ENCODE assay signal across 42 cellular contexts in genomic region chrY:21585449-21585848, GRCh38. TPM values are rescaled to one million over a fixed set of nuclear protein-coding genes. Genes with fewer than 3 reads are reported as not detected.
"Had no signal": no experiment of that assay in that cellular context is flagged by ENCODE, and none has a peak within 500 bp of the region (broad histone marks: within the 10 kb centered on the region; RNA-seq: fewer than 3 reads in every experiment).

No MANE protein-coding gene starts in this region.

- H3K9me3 Mint-ChIP-seq: activated CD4-positive, alpha-beta memory T cell treated with anti-CD3 and anti-CD28 coated beads, Interleukin-2, amount 10 ng/mL, durations not matched to agents 7 days and 5 days; activated CD4-positive, alpha-beta T cell treated with anti-CD3 and anti-CD28 coated beads, Interleukin-2, amount 10 ng/mL, durations not matched to agents 7 days and 5 days; activated naive CD4-positive, alpha-beta T cell treated with anti-CD3 and anti-CD28 coated beads, Interleukin-2, amount 10 ng/mL, durations not matched to agents 7 days and 5 days; activated naive CD4-positive, alpha-beta T cell treated with anti-CD3 and anti-CD28 coated beads, Interleukin-2, amount 50 U/mL, for 72 hours; activated naive CD8-positive, alpha-beta T cell treated with anti-CD3 and anti-CD28 coated beads for 36 hours; activated T-cell treated with anti-CD3 and anti-CD28 coated beads, Interleukin-2, amount 50 U/mL, for 4 hours; activated T-cell treated with anti-CD3 and anti-CD28 coated beads, Interleukin-2, amount 50 U/mL, for 72 hours; activated T-helper 1 cell treated with anti-CD3 and anti-CD28 coated beads, Interleukin-12 subunit alpha, Interleukin-12 subunit beta, Interleukin-2, Interleukin-4 antibody, amounts not matched to agents 30 ng/mL and 10 ng/mL and 1 ng/mL, durations not matched to agents 14 hours and 24 hours and 36 hours; activated T-helper 17 cell treated with anti-CD3 and anti-CD28 coated beads, Interleukin-2, amount 50 U/mL, for 72 hours; central memory CD8-positive, alpha-beta T cell; T-helper 1 cell treated with Interleukin-12 subunit alpha and Interleukin-12 subunit beta and Interleukin-4 antibody, amounts not matched to agents 30 μg/mL and 1 μg/mL, for 36 hours; T-helper 2 cell treated with Interferon-gamma antibody and Interleukin-4, amounts not matched to agents 5 μg/mL and 100 μg/mL, for 36 hours had no signal

- H3K36me3 Mint-ChIP-seq: activated naive CD4-positive, alpha-beta T cell treated with anti-CD3 and anti-CD28 coated beads, Interleukin-2, amount 10 ng/mL, durations not matched to agents 7 days and 5 days; activated naive CD4-positive, alpha-beta T cell treated with anti-CD3 and anti-CD28 coated beads, Interleukin-2, amount 50 U/mL, for 72 hours; activated naive CD8-positive, alpha-beta T cell treated with anti-CD3 and anti-CD28 coated beads for 36 hours had no signal

- DNase-seq: activated CD4-positive, alpha-beta memory T cell treated with anti-CD3 and anti-CD28 coated beads, Interleukin-2, amount 10 ng/mL, durations not matched to agents 7 days and 5 days; activated CD4-positive, alpha-beta T cell treated with anti-CD3 and anti-CD28 coated beads for 1 hour; activated CD4-positive, alpha-beta T cell treated with anti-CD3 and anti-CD28 coated beads for 36 hours; activated CD4-positive, alpha-beta T cell treated with anti-CD3 and anti-CD28 coated beads for 48 hours; activated CD4-positive, alpha-beta T cell treated with anti-CD3 and anti-CD28 coated beads, Interleukin-2, amount 10 ng/mL, durations not matched to agents 7 days and 5 days; activated CD4-positive, alpha-beta T cell treated with anti-CD3 and anti-CD28 coated beads, Interleukin-2, amount 50 U/mL, for 48 hours; activated CD4-positive, CD25-positive, alpha-beta regulatory T cell; activated CD8-positive, alpha-beta memory T cell treated with anti-CD3 and anti-CD28 coated beads for 24 hours; activated CD8-positive, alpha-beta memory T cell treated with anti-CD3 and anti-CD28 coated beads, Interleukin-2, amount 50 U/mL, for 4 hours; activated CD8-positive, alpha-beta T cell treated with anti-CD3 and anti-CD28 coated beads, Interleukin-2, amount 10 ng/mL, durations not matched to agents 7 days and 5 days; activated effector memory CD4-positive, alpha-beta T cell treated with anti-CD3 and anti-CD28 coated beads, Interleukin-2, amount 50 U/mL, for 16 hours; activated gamma-delta T cell treated with Interleukin-2 at 50 U/mL for 16 hours; activated naive CD4-positive, alpha-beta T cell; activated naive CD4-positive, alpha-beta T cell treated with anti-CD3 and anti-CD28 coated beads, Interleukin-2, amount 10 ng/mL, durations not matched to agents 7 days and 5 days; activated naive CD8-positive, alpha-beta T cell treated with anti-CD3 and anti-CD28 coated beads for 36 hours; activated T-cell treated with anti-CD3 and anti-CD28 coated beads for 4 hours; activated T-cell treated with anti-CD3 and anti-CD28 coated beads, Interleukin-2, amount 50 U/mL, for 1 hour; activated T-cell treated with anti-CD3 and anti-CD28 coated beads, Interleukin-2, amount 50 U/mL, for 4 hours; activated T-cell treated with anti-CD3 and anti-CD28 coated beads, Interleukin-2, amount 50 U/mL, for 72 hours; adrenal gland; amniotic stem cell; aorta; body of pancreas; brain microvascular endothelial cell; caudate nucleus; cerebellar nuclear complex; T-helper 1 cell; T-helper 2 cell; T-helper 9 cell; WERI-Rb-1 had no signal

- H3K9me3 ChIP-seq: adrenal gland, body of pancreas, breast epithelium had no signal

- H3K27ac ChIP-seq: adrenal gland, body of pancreas, brain microvascular endothelial cell, breast epithelium, cardiac muscle cell, WERI-Rb-1 had no signal

- H3K27me3 ChIP-seq: adrenal gland, body of pancreas, brain microvascular endothelial cell, breast epithelium, cardiac muscle cell had no signal

- ATAC-seq: activated CD4-positive, alpha-beta T cell treated with anti-CD3 and anti-CD28 coated beads for 36 hours; activated CD4-positive, CD25-positive, alpha-beta regulatory T cell treated with anti-CD3 and anti-CD28 coated beads, Interleukin-2, amount 50 U/mL, for 24 hours; activated CD8-positive, alpha-beta T cell treated with anti-CD3 and anti-CD28 coated beads, Interleukin-2, amount 10 ng/mL, durations not matched to agents 7 days and 5 days; activated naive CD4-positive, alpha-beta T cell treated with anti-CD3 and anti-CD28 coated beads, Interleukin-2, amount 50 U/mL, for 72 hours; activated T-cell treated with anti-CD3 and anti-CD28 coated beads, Interleukin-2, amount 50 U/mL, for 4 hours; activated T-cell treated with anti-CD3 and anti-CD28 coated beads, Interleukin-2, amount 50 U/mL, for 72 hours; activated T-helper 17 cell treated with anti-CD3 and anti-CD28 coated beads, Interleukin-2, amount 50 U/mL, for 72 hours; body of pancreas; WTC11 had no signal

- FAIRE-seq: astrocyte had no signal

- H3K4me1 ChIP-seq: adrenal gland, body of pancreas, breast epithelium had no signal

- H3K27ac Mint-ChIP-seq: activated CD4-positive, alpha-beta memory T cell treated with anti-CD3 and anti-CD28 coated beads, Interleukin-2, amount 10 ng/mL, durations not matched to agents 7 days and 5 days; activated CD4-positive, alpha-beta T cell treated with anti-CD3 and anti-CD28 coated beads for 36 hours; activated CD4-positive, alpha-beta T cell treated with anti-CD3 and anti-CD28 coated beads, Interleukin-2, amount 10 ng/mL, durations not matched to agents 7 days and 5 days; activated CD8-positive, alpha-beta T cell treated with anti-CD3 and anti-CD28 coated beads, Interleukin-2, amount 10 ng/mL, durations not matched to agents 7 days and 5 days; activated naive CD4-positive, alpha-beta T cell treated with anti-CD3 and anti-CD28 coated beads, Interleukin-2, amount 10 ng/mL, durations not matched to agents 7 days and 5 days; activated naive CD4-positive, alpha-beta T cell treated with anti-CD3 and anti-CD28 coated beads, Interleukin-2, amount 50 U/mL, for 72 hours; activated naive CD8-positive, alpha-beta T cell treated with anti-CD3 and anti-CD28 coated beads for 36 hours; activated T-cell treated with anti-CD3 and anti-CD28 coated beads, Interleukin-2, amount 50 U/mL, for 72 hours; activated T-helper 1 cell treated with anti-CD3 and anti-CD28 coated beads, Interleukin-12 subunit alpha, Interleukin-12 subunit beta, Interleukin-2, Interleukin-4 antibody, amounts not matched to agents 30 ng/mL and 10 ng/mL and 1 ng/mL, durations not matched to agents 14 hours and 24 hours and 36 hours; activated T-helper 17 cell treated with anti-CD3 and anti-CD28 coated beads, Interleukin-2, amount 50 U/mL, for 72 hours; T-helper 1 cell treated with Interleukin-12 subunit alpha and Interleukin-12 subunit beta and Interleukin-4 antibody, amounts not matched to agents 30 μg/mL and 1 μg/mL, for 36 hours; T-helper 2 cell treated with Interferon-gamma antibody and Interleukin-4, amounts not matched to agents 5 μg/mL and 100 μg/mL, for 36 hours; WTC11 had no signal

- H3K4me1 Mint-ChIP-seq: activated naive CD4-positive, alpha-beta T cell treated with anti-CD3 and anti-CD28 coated beads, Interleukin-2, amount 10 ng/mL, durations not matched to agents 7 days and 5 days; activated naive CD8-positive, alpha-beta T cell treated with anti-CD3 and anti-CD28 coated beads for 36 hours; activated T-helper 17 cell treated with anti-CD3 and anti-CD28 coated beads, Interleukin-2, amount 50 U/mL, for 72 hours; central memory CD8-positive, alpha-beta T cell; WTC11 had no signal

- H3K27me3 Mint-ChIP-seq: activated CD4-positive, alpha-beta memory T cell treated with anti-CD3 and anti-CD28 coated beads, Interleukin-2, amount 10 ng/mL, durations not matched to agents 7 days and 5 days; activated CD4-positive, alpha-beta T cell treated with anti-CD3 and anti-CD28 coated beads for 36 hours; activated CD4-positive, alpha-beta T cell treated with anti-CD3 and anti-CD28 coated beads, Interleukin-2, amount 10 ng/mL, durations not matched to agents 7 days and 5 days; activated naive CD4-positive, alpha-beta T cell treated with anti-CD3 and anti-CD28 coated beads, Interleukin-2, amount 10 ng/mL, durations not matched to agents 7 days and 5 days; activated naive CD8-positive, alpha-beta T cell treated with anti-CD3 and anti-CD28 coated beads for 36 hours; activated T-helper 17 cell treated with anti-CD3 and anti-CD28 coated beads, Interleukin-2, amount 50 U/mL, for 72 hours; central memory CD8-positive, alpha-beta T cell had no signal

- H3K4me3 ChIP-seq: adrenal gland, body of pancreas, breast epithelium, cardiac muscle cell had no signal

- H3K4me3 Mint-ChIP-seq: activated CD4-positive, alpha-beta memory T cell treated with anti-CD3 and anti-CD28 coated beads, Interleukin-2, amount 10 ng/mL, durations not matched to agents 7 days and 5 days; activated CD4-positive, alpha-beta T cell treated with anti-CD3 and anti-CD28 coated beads for 36 hours; activated CD4-positive, alpha-beta T cell treated with anti-CD3 and anti-CD28 coated beads, Interleukin-2, amount 10 ng/mL, durations not matched to agents 7 days and 5 days; activated CD8-positive, alpha-beta T cell treated with anti-CD3 and anti-CD28 coated beads, Interleukin-2, amount 10 ng/mL, durations not matched to agents 7 days and 5 days; activated naive CD4-positive, alpha-beta T cell treated with anti-CD3 and anti-CD28 coated beads, Interleukin-2, amount 10 ng/mL, durations not matched to agents 7 days and 5 days; activated naive CD8-positive, alpha-beta T cell treated with anti-CD3 and anti-CD28 coated beads for 36 hours; activated T-cell treated with anti-CD3 and anti-CD28 coated beads, Interleukin-2, amount 50 U/mL, for 4 hours; activated T-cell treated with anti-CD3 and anti-CD28 coated beads, Interleukin-2, amount 50 U/mL, for 72 hours; activated T-helper 1 cell treated with anti-CD3 and anti-CD28 coated beads, Interleukin-12 subunit alpha, Interleukin-12 subunit beta, Interleukin-2, Interleukin-4 antibody, amounts not matched to agents 30 ng/mL and 10 ng/mL and 1 ng/mL, durations not matched to agents 14 hours and 24 hours and 36 hours; activated T-helper 17 cell treated with anti-CD3 and anti-CD28 coated beads, Interleukin-2, amount 50 U/mL, for 72 hours; central memory CD8-positive, alpha-beta T cell; T-helper 1 cell treated with Interleukin-12 subunit alpha and Interleukin-12 subunit beta and Interleukin-4 antibody, amounts not matched to agents 30 μg/mL and 1 μg/mL, for 36 hours; T-helper 2 cell treated with Interferon-gamma antibody and Interleukin-4, amounts not matched to agents 5 μg/mL and 100 μg/mL, for 36 hours; WTC11 had no signal

- H3K36me3 ChIP-seq: adrenal gland, brain microvascular endothelial cell, breast epithelium, cardiac muscle cell, WERI-Rb-1 had no signal

RNA-seq across cellular contexts. Expression of gene RBMY1A1, which starts 50.8 kb away (rescaled TPM):
- total RNA-seq: activated CD4-positive, alpha-beta memory T cell treated with anti-CD3 and anti-CD28 coated beads, Interleukin-2, amount 10 ng/mL, durations not matched to agents 7 days and 5 days; activated CD4-positive, alpha-beta T cell treated with anti-CD3 and anti-CD28 coated beads for 36 hours; activated CD4-positive, alpha-beta T cell treated with anti-CD3 and anti-CD28 coated beads, Interleukin-2, amount 10 ng/mL, durations not matched to agents 7 days and 5 days; activated CD8-positive, alpha-beta T cell treated with anti-CD3 and anti-CD28 coated beads, Interleukin-2, amount 10 ng/mL, durations not matched to agents 7 days and 5 days; activated naive CD4-positive, alpha-beta T cell treated with anti-CD3 and anti-CD28 coated beads, Interleukin-2, amount 50 U/mL, for 72 hours; activated naive CD8-positive, alpha-beta T cell treated with anti-CD3 and anti-CD28 coated beads for 36 hours; activated T-cell treated with anti-CD3 and anti-CD28 coated beads, Interleukin-2, amount 50 U/mL, for 4 hours; activated T-cell treated with anti-CD3 and anti-CD28 coated beads, Interleukin-2, amount 50 U/mL, for 72 hours; activated T-helper 1 cell treated with anti-CD3 and anti-CD28 coated beads, Interleukin-12 subunit alpha, Interleukin-12 subunit beta, Interleukin-2, Interleukin-4 antibody, amounts not matched to agents 30 ng/mL and 10 ng/mL and 1 ng/mL, durations not matched to agents 14 hours and 24 hours and 36 hours; activated T-helper 17 cell treated with anti-CD3 and anti-CD28 coated beads, Interleukin-2, amount 50 U/mL, for 72 hours; adrenal gland; aorta; astrocyte; body of pancreas; breast epithelium; cardiac muscle cell; chondrocyte; WTC11 had no signal
